Comparison of ENCODE assay signal across 9 cellular contexts in the genomic region with DNA sequence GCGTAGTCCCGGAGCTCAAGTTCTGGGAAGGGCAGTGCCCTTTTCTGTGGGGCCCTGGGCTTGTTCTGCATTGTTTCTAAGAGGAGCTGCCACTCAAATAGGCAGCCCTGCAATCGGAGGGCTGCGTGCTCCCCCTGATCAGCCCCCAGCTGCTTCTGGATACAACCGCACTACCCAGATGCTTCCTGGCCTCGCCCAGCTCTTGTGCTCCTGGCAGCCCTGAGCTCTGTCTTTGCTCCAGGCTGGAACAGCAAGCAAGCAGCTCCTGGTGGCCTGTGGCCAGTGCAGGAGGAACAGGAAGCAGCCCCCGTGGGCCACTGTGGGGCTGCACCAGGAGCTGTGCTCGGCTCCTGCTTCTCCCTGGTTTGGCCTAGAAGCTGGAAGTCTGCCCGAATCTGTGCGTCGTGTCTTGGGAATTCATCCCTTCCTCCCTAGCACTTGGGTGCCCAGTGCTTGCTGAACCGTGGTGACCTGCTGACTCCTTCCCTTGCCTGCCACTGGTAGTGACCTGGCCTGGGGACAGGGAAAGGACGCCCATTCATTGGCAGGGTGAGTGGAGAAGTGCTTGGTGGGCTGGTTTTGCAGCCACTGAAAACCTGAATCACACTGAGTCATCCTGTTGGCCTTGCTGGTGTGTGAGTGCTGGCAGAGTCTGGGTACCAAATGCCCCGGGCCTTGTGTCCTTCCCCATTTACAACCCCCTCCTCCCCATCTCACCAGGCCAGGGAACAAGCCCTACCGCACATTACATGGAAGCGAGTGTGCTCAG. TPM values are rescaled to one million over a fixed set of nuclear protein-coding genes. Genes with fewer than 3 reads are reported as not detected.
DNase-seq lines count a peak whose midpoint lies in the region; ATAC-seq and TF ChIP-seq lines count a peak whose summit lies in the region.
"Had no signal": no experiment of that assay in that cellular context is flagged by ENCODE, and none has a peak within 500 bp of the region (broad histone marks: within the 10 kb centered on the region; RNA-seq: fewer than 3 reads in every experiment).

No MANE protein-coding gene starts in this region.

- H3K4me1 ChIP-seq in breast epithelium (peaks cover 0 to 11% of the 10 kb centered on the region in 2 donors), upper lobe of right lung (peaks cover 21% of the 10 kb centered on the region)

- H3K27ac ChIP-seq in breast epithelium (peak overlapping the region; percentile 50 to 89), upper lobe of right lung (peak overlapping the region; percentile 73)
- H3K27ac ChIP-seq: C4-2B had no signal

- 32 to 37% methylated on average over 16 of the region's 16 CpGs for WGBS in lower leg skin, 2 donors

- ATAC-seq in upper lobe of right lung, result peak; percentile 36

- intact Hi-C loops in breast epithelium (cut with DNase I; ENCODE audit: low total_unique reads), result loop anchor here (10.0 kb wide), 1 partner anchor 88 kb away; no protein-coding TSS in a partner anchor
- intact Hi-C loops in lower leg skin (cut with DNase I; ENCODE audit: low total_unique reads), result no loop called here
- intact Hi-C loops in upper lobe of right lung (cut with DNase I), result loop anchor here (5.0 kb wide), 1 partner anchor 85 kb away; no protein-coding TSS in a partner anchor

- DNase-seq in NCI-H524 (lab: John Stamatoyannopoulos, UW) (peak; percentile 30 to 84), NCI-H524 treated with DMSO at 0.1 percent for 48 hours (lab: John Stamatoyannopoulos, UW) (no peak), breast epithelium (ENCODE audit: low spot score in 2 of 2) (peak in 1 of 2 donors; percentile 43), lower leg skin (ENCODE audit: low spot score in 2 of 2) (peak; percentile 42 to 87), upper lobe of right lung (peak; percentile 75), COLO829 (ENCODE audit: low spot score) (no peak)
- no peak for DNase-seq in stimulated activated naive CD4-positive, alpha-beta T cell treated with Interleukin-2 at 50 U/mL for 16 hours (lab: John Stamatoyannopoulos, UW)
- no peak for DNase-seq in stimulated activated CD4-positive, alpha-beta T cell treated with anti-CD3 and anti-CD28 coated beads, Interleukin-2, amount 100 ng/mL, for 24 hours

- no peaks in the 10 kb centered on the region for H3K36me3 ChIP-seq in breast epithelium
- H3K36me3 ChIP-seq in upper lobe of right lung, result no peaks in the 10 kb centered on the region

- TF ChIP-seq CTCF in breast epithelium (IDR thresholded peaks at IDR 0.05), result no peak
- no peak for TF ChIP-seq CTCF in lower leg skin (IDR thresholded peaks at IDR 0.05)
- no peak for TF ChIP-seq CTCF in upper lobe of right lung (IDR thresholded peaks at IDR 0.05)

- H3K4me3 ChIP-seq in breast epithelium, result peak overlapping the region in 1 of 3 donors; percentile 19
- H3K4me3 ChIP-seq in lower leg skin (ENCODE audit: low read depth, poor library complexity, severe bottlenecking), result no peak overlapping the region
- no peak overlapping the region for H3K4me3 ChIP-seq in upper lobe of right lung

- H3K9me3 ChIP-seq in breast epithelium (no peaks in the 10 kb centered on the region), upper lobe of right lung (no peaks in the 10 kb centered on the region)

- H3K27me3 ChIP-seq in breast epithelium, result no peaks in the 10 kb centered on the region
- no peaks in the 10 kb centered on the region for H3K27me3 ChIP-seq in upper lobe of right lung

- no peak for TF ChIP-seq POLR2A in breast epithelium (IDR thresholded peaks at IDR 0.05)
- TF ChIP-seq POLR2A in lower leg skin (IDR thresholded peaks at IDR 0.05), result no peak

RNA-seq across cellular contexts. Expression of gene NTSR2, which starts 27.3 kb away (rescaled TPM):
- under 1 TPM in 1 of 3 donors, not detected in 2; 0.32 TPM for total RNA-seq in breast epithelium
- not detected for total RNA-seq in lower leg skin
- not detected for total RNA-seq in upper lobe of right lung

RNA-seq across cellular contexts. Expression of gene LPIN1, which starts 49.1 kb away (rescaled TPM):
- total RNA-seq in breast epithelium, result 100 to 1,000 TPM in 1 of 3 donors, 10 to 100 TPM in 2; 78.6 to 106 (median 82.6) TPM
- 10 to 100 TPM; 15.6 to 45.8 (median 35.0) TPM for total RNA-seq in lower leg skin
- 62.9 TPM for total RNA-seq in upper lobe of right lung

Comparison
In these comparisons a context has a peak if more than half of its experiments do, and no peak if none do; other contexts are left out.
1. DNase-seq: peak in NCI-H524 (2 of 2), lower leg skin (2 of 2) and upper lobe of right lung (single experiment); none in NCI-H524 treated with DMSO at 0.1 percent for 48 hours (single experiment), stimulated activated naive CD4-positive, alpha-beta T cell treated with Interleukin-2 at 50 U/mL for 16 hours (single experiment), COLO829 (single experiment) and stimulated activated CD4-positive, alpha-beta T cell treated with anti-CD3 and anti-CD28 coated beads, Interleukin-2, amount 100 ng/mL, for 24 hours (0 of 2).